In genomic region chr19:27729332-27729731, GRCh38 we compare ENCODE assay signal across 32 cellular contexts.
"Had no signal": no experiment of that assay in that cellular context is flagged by ENCODE, and none has a peak within 500 bp of the region (broad histone marks: within the 10 kb centered on the region; RNA-seq: fewer than 3 reads in every experiment).

No MANE protein-coding gene starts in this region.

- H3K4me3 ChIP-seq: adrenal gland, ascending aorta, body of pancreas, breast epithelium, cardiac muscle cell had no signal

- H3K36me3 ChIP-seq: adrenal gland, brain microvascular endothelial cell, breast epithelium, cardiac muscle cell had no signal

- DNase-seq: activated effector memory CD4-positive, alpha-beta T cell treated with anti-CD3 and anti-CD28 coated beads, Interleukin-2, amount 50 U/mL, for 16 hours; activated effector memory CD4-positive, alpha-beta T cell treated with Interleukin-2 at 50 U/mL for 16 hours; activated gamma-delta T cell; activated gamma-delta T cell treated with Interleukin-2 at 50 U/mL for 16 hours; activated naive CD4-positive, alpha-beta T cell; activated naive CD4-positive, alpha-beta T cell treated with anti-CD3 and anti-CD28 coated beads for 36 hours; activated naive CD4-positive, alpha-beta T cell treated with anti-CD3 and anti-CD28 coated beads, Interleukin-2, amount 10 ng/mL, durations not matched to agents 7 days and 5 days; activated naive CD4-positive, alpha-beta T cell treated with anti-CD3 and anti-CD28 coated beads, Interleukin-2, amount 50 U/mL, for 16 hours; activated naive CD4-positive, alpha-beta T cell treated with Interleukin-2 at 50 U/mL for 16 hours; activated naive CD8-positive, alpha-beta T cell treated with anti-CD3 and anti-CD28 coated beads for 36 hours; activated naive CD8-positive, alpha-beta T cell treated with anti-CD3 and anti-CD28 coated beads, Interleukin-2, amount 10 ng/mL, durations not matched to agents 7 days and 5 days; activated naive CD8-positive, alpha-beta T cell treated with anti-CD3 and anti-CD28 coated beads, Interleukin-2, amount 50 U/mL, for 24 hours; activated T-cell treated with anti-CD3 and anti-CD28 coated beads, Interleukin-2, amount 50 U/mL, for 1 hour; activated T-cell treated with anti-CD3 and anti-CD28 coated beads, Interleukin-2, amount 50 U/mL, for 24 hours; activated T-cell treated with anti-CD3 and anti-CD28 coated beads, Interleukin-2, amount 50 U/mL, for 4 hours; activated T-cell treated with anti-CD3 and anti-CD28 coated beads, Interleukin-2, amount 50 U/mL, for 48 hours; activated T-cell treated with anti-CD3 and anti-CD28 coated beads, Interleukin-2, amount 50 U/mL, for 72 hours; adrenal gland; amniotic stem cell; amygdala; anterior cingulate cortex; aorta; body of pancreas; brain microvascular endothelial cell; caudate nucleus; central memory CD4-positive, alpha-beta T cell; cerebellar nuclear complex had no signal

- H3K27ac ChIP-seq: adrenal gland, ascending aorta, body of pancreas, brain microvascular endothelial cell, breast epithelium, cardiac muscle cell had no signal

- H3K4me1 ChIP-seq: adrenal gland, ascending aorta, body of pancreas, breast epithelium had no signal

- ATAC-seq: activated naive CD4-positive, alpha-beta T cell treated with anti-CD3 and anti-CD28 coated beads, Interleukin-2, amount 50 U/mL, for 72 hours; activated naive CD8-positive, alpha-beta T cell treated with anti-CD3 and anti-CD28 coated beads, Interleukin-2, amount 50 U/mL, for 24 hours; activated T-cell treated with anti-CD3 and anti-CD28 coated beads, Interleukin-2, amount 50 U/mL, for 4 hours; activated T-cell treated with anti-CD3 and anti-CD28 coated beads, Interleukin-2, amount 50 U/mL, for 72 hours; activated T-helper 17 cell treated with anti-CD3 and anti-CD28 coated beads, Interleukin-2, amount 50 U/mL, for 72 hours; body of pancreas had no signal
